Comparison of ENCODE assay signal across 8 cellular contexts in genomic region chr3:114706591-114707224, GRCh38.
DNase-seq lines count a peak whose midpoint lies in the region; ATAC-seq and TF ChIP-seq lines count a peak whose summit lies in the region.

No MANE protein-coding gene starts in this region.

- H3K4me3 ChIP-seq in astrocyte of the spinal cord (ENCODE audit: low read depth, low read length), result no peak overlapping the region
- no peak overlapping the region for H3K4me3 ChIP-seq in osteoblast (ENCODE audit: insufficient read depth, low read length)
- H3K4me3 ChIP-seq in HAP-1, result no peak overlapping the region

- peak; percentile 17 to 34 for DNase-seq in activated CD4-positive, alpha-beta T cell treated with anti-CD3 and anti-CD28 coated beads, Interleukin-2, amount 50 U/mL, for 48 hours
- no peak for DNase-seq in activated CD4-positive, alpha-beta T cell treated with anti-CD3 and anti-CD28 coated beads for 4 hours
- DNase-seq in HK-2 (ENCODE audit: unreplicated experiment) (peak; percentile 21), astrocyte of the spinal cord (ENCODE audit: low read depth, low spot score) (peak; percentile 41), osteoblast (ENCODE audit: insufficient read length, low spot score, missing footprints) (no peak), HAP-1 (ENCODE audit: low spot score in 2 of 2) (no peak), germinal center (ENCODE audit: low spot score) (no peak)

- TF ChIP-seq CTCF in astrocyte of the spinal cord (IDR thresholded peaks at IDR 0.05; ENCODE audit: low read depth, low read length) (no peak), osteoblast (IDR thresholded peaks at IDR 0.05; ENCODE audit: extremely low read depth, low read depth, low read length) (no peak)

- H3K27ac ChIP-seq in osteoblast (ENCODE audit: low read depth, low read length), result no peak overlapping the region

- ATAC-seq in GM18517 (IDR thresholded peaks at IDR 0.05; ENCODE audit: unreplicated experiment), result no peak

- H3K36me3 ChIP-seq in osteoblast (ENCODE audit: insufficient read depth, low read length) (no peaks in the 10 kb centered on the region), HAP-1 (replicated peaks) (no peaks in the 10 kb centered on the region)

- H3K9me3 ChIP-seq in osteoblast (ENCODE audit: low read depth, low read length), result no peaks in the 10 kb centered on the region
- H3K9me3 ChIP-seq in HAP-1, result no peaks in the 10 kb centered on the region

- no peak overlapping the region for H2AFZ ChIP-seq in osteoblast (ENCODE audit: low read length)

- in situ Hi-C loops in astrocyte of the spinal cord (cut with HindIII; ENCODE audit: low sequenced_read_pairs), result no loop called here
- in situ Hi-C loops in HAP-1 (cut with MboI; ENCODE audit: low sequenced_read_pairs), result no loop called here

- H3K4me2 ChIP-seq in osteoblast (ENCODE audit: insufficient read depth, low read length), result peak overlapping the region; percentile 13

- H3K79me2 ChIP-seq in osteoblast (ENCODE audit: insufficient read depth, low read length), result no peaks in the 10 kb centered on the region

- H3K27me3 ChIP-seq in osteoblast (ENCODE audit: insufficient read depth, low read length) (no peaks in the 10 kb centered on the region), HAP-1 (ENCODE audit: low read depth) (no peaks in the 10 kb centered on the region)

- H4K20me1 ChIP-seq in osteoblast (ENCODE audit: insufficient read depth, low read length), result no peaks in the 10 kb centered on the region

- H3K4me1 ChIP-seq in osteoblast (ENCODE audit: insufficient read depth, low read length) (peaks cover 12% of the 10 kb centered on the region), HAP-1 (peaks cover 51% of the 10 kb centered on the region)

Comparison
In these comparisons a context has a peak if more than half of its experiments do, and no peak if none do; other contexts are left out.
1. DNase-seq: peak in activated CD4-positive, alpha-beta T cell treated with anti-CD3 and anti-CD28 coated beads, Interleukin-2, amount 50 U/mL, for 48 hours (2 of 2), HK-2 (single experiment) and astrocyte of the spinal cord (single experiment); none in activated CD4-positive, alpha-beta T cell treated with anti-CD3 and anti-CD28 coated beads for 4 hours (0 of 2), osteoblast (single experiment), HAP-1 (0 of 2) and germinal center (single experiment).